ENCODE assay signal across 2 cellular contexts in the genomic region with DNA sequence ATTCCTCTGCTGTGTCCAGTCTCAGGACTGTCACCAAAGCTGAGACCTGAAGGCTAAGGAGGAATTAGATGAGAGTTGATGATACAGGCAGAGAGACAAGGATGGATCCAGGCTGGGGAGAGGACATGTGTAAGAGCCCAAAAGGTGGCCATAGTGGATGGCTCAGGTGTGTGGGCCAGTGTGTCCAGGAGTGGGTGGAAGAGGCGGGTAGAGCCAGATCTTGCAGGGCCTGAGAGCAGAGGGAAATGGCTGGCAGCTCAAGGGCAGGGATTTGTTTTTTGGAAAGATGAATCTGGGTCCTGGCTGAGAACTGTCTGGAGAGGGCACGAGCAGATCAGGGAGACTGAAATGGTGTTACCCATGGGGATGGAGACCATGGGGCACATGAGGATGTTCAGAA.
TF ChIP-seq lines count a peak whose summit lies in the region.

No MANE protein-coding gene starts in this region.

TF ChIP-seq in IMR-90, 13 proteins besides CTCF, POLR2A, EP300 and RAD21:
- no peak for TF ChIP-seq NFE2L2 (IDR thresholded peaks at IDR 0.05; ENCODE audit: low read depth, low read length)
- no peak for TF ChIP-seq MAZ (IDR thresholded peaks at IDR 0.05; ENCODE audit: borderline replicate concordance, low read depth, low read length)
- TF ChIP-seq MXI1 (IDR thresholded peaks at IDR 0.05; ENCODE audit: borderline replicate concordance, low read depth, low read length) = no peak
- TF ChIP-seq CHD1 (IDR thresholded peaks at IDR 0.05; ENCODE audit: low read depth, low read length) = no peak
- TF ChIP-seq MAFK (IDR thresholded peaks at IDR 0.05; ENCODE audit: low read depth, low read length) = no peak
- TF ChIP-seq, protein P1, sequence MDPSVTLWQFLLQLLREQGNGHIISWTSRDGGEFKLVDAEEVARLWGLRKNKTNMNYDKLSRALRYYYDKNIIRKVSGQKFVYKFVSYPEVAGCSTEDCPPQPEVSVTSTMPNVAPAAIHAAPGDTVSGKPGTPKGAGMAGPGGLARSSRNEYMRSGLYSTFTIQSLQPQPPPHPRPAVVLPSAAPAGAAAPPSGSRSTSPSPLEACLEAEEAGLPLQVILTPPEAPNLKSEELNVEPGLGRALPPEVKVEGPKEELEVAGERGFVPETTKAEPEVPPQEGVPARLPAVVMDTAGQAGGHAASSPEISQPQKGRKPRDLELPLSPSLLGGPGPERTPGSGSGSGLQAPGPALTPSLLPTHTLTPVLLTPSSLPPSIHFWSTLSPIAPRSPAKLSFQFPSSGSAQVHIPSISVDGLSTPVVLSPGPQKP (IDR thresholded peaks at IDR 0.05; ENCODE audit: borderline replicate concordance, low read depth, low read length) = no peak
- TF ChIP-seq CEBPB (IDR thresholded peaks at IDR 0.05; ENCODE audit: low read depth, low read length) = no peak
- no peak for TF ChIP-seq RFX5 (IDR thresholded peaks at IDR 0.05; ENCODE audit: low read depth, low read length)

TF ChIP-seq in H1, 55 proteins besides CTCF, POLR2A, EP300 and RAD21:
- TF ChIP-seq, protein P2, sequence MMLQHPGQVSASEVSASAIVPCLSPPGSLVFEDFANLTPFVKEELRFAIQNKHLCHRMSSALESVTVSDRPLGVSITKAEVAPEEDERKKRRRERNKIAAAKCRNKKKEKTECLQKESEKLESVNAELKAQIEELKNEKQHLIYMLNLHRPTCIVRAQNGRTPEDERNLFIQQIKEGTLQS (IDR thresholded peaks at IDR 0.05; ENCODE audit: insufficient read depth, low read depth, low read length) = no peak
- TF ChIP-seq GABPA (IDR thresholded peaks at IDR 0.05; ENCODE audit: borderline replicate concordance, insufficient read depth, low read length) (no peak), CREB1 (IDR thresholded peaks at IDR 0.05) (no peak), CEBPB (IDR thresholded peaks at IDR 0.05; ENCODE audit: low read depth, low read length) (no peak), EZH2 (IDR thresholded peaks at IDR 0.05; ENCODE audit: low read depth, low read length, severe bottlenecking) (no peak), SAP30 (IDR thresholded peaks at IDR 0.05; ENCODE audit: insufficient read depth, insufficient replicate concordance, low read length) (no peak), POLR2AphosphoS5 (IDR thresholded peaks at IDR 0.05; ENCODE audit: low read depth, low read length) (no peak), NANOG (IDR thresholded peaks at IDR 0.05; ENCODE audit: insufficient read depth, low read depth, low read length, poor library complexity, severe bottlenecking) (no peak), YY1 (IDR thresholded peaks at IDR 0.05; ENCODE audit: low read depth, low read length) (no peak), BCL11A (IDR thresholded peaks at IDR 0.05; ENCODE audit: low read depth in 2 of 2, low read length in 2 of 2) (no peak), HDAC2 (IDR thresholded peaks at IDR 0.05; ENCODE audit: borderline replicate concordance in 1 of 2, low read depth in 2 of 2, low read length in 2 of 2) (no peak), JUN (IDR thresholded peaks at IDR 0.05; ENCODE audit: low read depth, low read length) (no peak)
- TF ChIP-seq, protein P3, sequence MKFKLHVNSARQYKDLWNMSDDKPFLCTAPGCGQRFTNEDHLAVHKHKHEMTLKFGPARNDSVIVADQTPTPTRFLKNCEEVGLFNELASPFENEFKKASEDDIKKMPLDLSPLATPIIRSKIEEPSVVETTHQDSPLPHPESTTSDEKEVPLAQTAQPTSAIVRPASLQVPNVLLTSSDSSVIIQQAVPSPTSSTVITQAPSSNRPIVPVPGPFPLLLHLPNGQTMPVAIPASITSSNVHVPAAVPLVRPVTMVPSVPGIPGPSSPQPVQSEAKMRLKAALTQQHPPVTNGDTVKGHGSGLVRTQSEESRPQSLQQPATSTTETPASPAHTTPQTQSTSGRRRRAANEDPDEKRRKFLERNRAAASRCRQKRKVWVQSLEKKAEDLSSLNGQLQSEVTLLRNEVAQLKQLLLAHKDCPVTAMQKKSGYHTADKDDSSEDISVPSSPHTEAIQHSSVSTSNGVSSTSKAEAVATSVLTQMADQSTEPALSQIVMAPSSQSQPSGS (IDR thresholded peaks at IDR 0.05; ENCODE audit: low read length) = no peak
- TF ChIP-seq, protein P4, sequence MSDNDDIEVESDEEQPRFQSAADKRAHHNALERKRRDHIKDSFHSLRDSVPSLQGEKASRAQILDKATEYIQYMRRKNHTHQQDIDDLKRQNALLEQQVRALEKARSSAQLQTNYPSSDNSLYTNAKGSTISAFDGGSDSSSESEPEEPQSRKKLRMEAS (IDR thresholded peaks at IDR 0.05) = no peak
